ENCODE assay signal across 12 cellular contexts in genomic region chr12:26704684-26705475, GRCh38.
DNase-seq lines count a peak whose midpoint lies in the region; ATAC-seq, FAIRE-seq and TF ChIP-seq lines count a peak whose summit lies in the region.
"Had no signal": no experiment of that assay in that cellular context is flagged by ENCODE, and none has a peak within 500 bp of the region (broad histone marks: within the 10 kb centered on the region; RNA-seq: fewer than 3 reads in every experiment).

No MANE protein-coding gene starts in this region.

- no peak overlapping the region for H2AFZ ChIP-seq in IMR-90 (replicated peaks; ENCODE audit: low read length, poor library complexity)

- TF ChIP-seq EP300 in A549 (IDR thresholded peaks at IDR 0.05): no peak

- intact Hi-C loops in IMR-90 (cut with micrococcal nuclease): loop anchor here (5.0 kb wide), 3 partner anchors 48 to 608 kb away; no protein-coding TSS in a partner anchor
- intact Hi-C loops in right lobe of liver (cut with DNase I): no loop called here
- intact Hi-C loops in activated CD4-positive, alpha-beta T cell treated with anti-CD3 and anti-CD28 coated beads for 36 hours (cut with DNase I, micrococcal nuclease): loop anchor here in 1 of 2 experiments (5.0 kb wide), 1 partner anchor 273 kb away; no protein-coding TSS in a partner anchor
- intact Hi-C loops in gastrocnemius medialis (cut with DNase I; ENCODE audit: low total_unique reads): loop anchor here (5.0 kb wide), 1 partner anchor 608 kb away; no protein-coding TSS in a partner anchor

- no peak overlapping the region for H4K5ac ChIP-seq in IMR-90 (ENCODE audit: low read depth, low read length)

- H4K8ac ChIP-seq in IMR-90 (ENCODE audit: low read depth in 2 of 2, low read length in 2 of 2): no peak overlapping the region

- CTCF ChIA-PET in A549 (lab: Yijun Ruan, JAX): no interaction called here
- CTCF ChIA-PET in IMR-90 (lab: Yijun Ruan, JAX): no interaction called here
- CTCF ChIA-PET in activated CD4-positive, alpha-beta T cell treated with anti-CD3 and anti-CD28 coated beads for 36 hours (lab: Charles Lee): no interaction called here

- peaks cover 2% of the 10 kb centered on the region for H3K9me3 Mint-ChIP-seq in activated CD4-positive, alpha-beta T cell treated with anti-CD3 and anti-CD28 coated beads for 36 hours (ENCODE audit: low read depth)
- H3K9me3 Mint-ChIP-seq: activated naive CD8-positive, alpha-beta T cell treated with anti-CD3 and anti-CD28 coated beads, Interleukin-2, amount 50 U/mL, for 24 hours had no signal

- H2AK9ac ChIP-seq in IMR-90 (replicated peaks; ENCODE audit: low read depth, low read length, poor library complexity): no peak overlapping the region

- no peaks in the 10 kb centered on the region; the same call in none of the 2 replicates for H3K9me1 ChIP-seq in IMR-90 (ENCODE audit: insufficient read depth, low read length)

- H3K4ac ChIP-seq in IMR-90 (ENCODE audit: low read depth, low read length): no peak overlapping the region

- POLR2A ChIA-PET in A549 (lab: Yijun Ruan, JAX): no interaction called here
- POLR2A ChIA-PET in IMR-90 (lab: Charles Lee; ENCODE audit: unreplicated experiment): no interaction called here
- POLR2A ChIA-PET in activated CD4-positive, alpha-beta T cell treated with anti-CD3 and anti-CD28 coated beads for 36 hours (lab: Charles Lee): no interaction called here

- no TSS peak for BruUV-seq in IMR-90 (replicated peaks; lab: Mats Ljungman, UMichigan)

- H2BK15ac ChIP-seq in IMR-90 (ENCODE audit: low read depth, low read length): no peak overlapping the region

- TF ChIP-seq RAD21 in A549 (conservative IDR thresholded peaks at IDR 0.05 in 1 of 2, IDR thresholded peaks at IDR 0.05 in 1 of 2): no peak
- TF ChIP-seq RAD21 in IMR-90 (IDR thresholded peaks at IDR 0.05; ENCODE audit: low read length): no peak

- peak overlapping the region; percentile 60 for H3K4me2 ChIP-seq in A549
- H3K4me2 ChIP-seq in IMR-90 (ENCODE audit: low read depth, low read length): no peak overlapping the region

- dilution Hi-C loops in IMR-90 (cut with HindIII; ENCODE audit: low sequenced_read_pairs, unreplicated experiment): no loop called here

- no peak overlapping the region for H3K4me3 ChIP-seq in A549
- no peak overlapping the region for H3K4me3 ChIP-seq in IMR-90 (ENCODE audit: insufficient read depth, low read depth, low read length)
- no peak overlapping the region for H3K4me3 ChIP-seq in right lobe of liver
- no peak overlapping the region for H3K4me3 ChIP-seq in gastrocnemius medialis
- H3K4me3 ChIP-seq: BLaER1 treated with 17β-estradiol and CSF1 and Interleukin-3, amounts not matched to agents 10 nM and 100 nM; ovary had no signal

- no peak overlapping the region for H3K23ac ChIP-seq in IMR-90 (ENCODE audit: low read depth, low read length)

- no peak overlapping the region for H2BK20ac ChIP-seq in IMR-90 (ENCODE audit: low read depth, low read length)

- H3K27me3 ChIP-seq in IMR-90 (ENCODE audit: control insufficient read depth, insufficient read depth, low read length) (no peaks in the 10 kb centered on the region), right lobe of liver (no peaks in the 10 kb centered on the region), gastrocnemius medialis (no peaks in the 10 kb centered on the region)
- H3K27me3 ChIP-seq: BLaER1 treated with 17β-estradiol and CSF1 and Interleukin-3, amounts not matched to agents 10 nM and 100 nM; ovary had no signal

- H3K14ac ChIP-seq in IMR-90 (replicated peaks; ENCODE audit: low read depth, low read length): no peak overlapping the region; the same call in 1 of the 2 replicates

- H2BK120ac ChIP-seq in IMR-90 (ENCODE audit: low read depth, low read length): 0 out of 2 replicates have a peak overlapping the region, but pooled peaks have one; percentile 30

- no peak overlapping the region for H3K18ac ChIP-seq in IMR-90 (ENCODE audit: low read depth, low read length)

- no peak overlapping the region for H3K56ac ChIP-seq in IMR-90 (ENCODE audit: extremely low read depth, insufficient read depth, low read length)

- no peaks in the 10 kb centered on the region; a peak in 1 of 4 replicates for H3K79me1 ChIP-seq in IMR-90 (ENCODE audit: low read depth in 1 of 2, low read length in 2 of 2)

- H3K27ac ChIP-seq in A549 (peak overlapping the region in 1 of 2 experiments; percentile 27; a peak in 2 of 6 replicates), IMR-90 (ENCODE audit: insufficient read depth, low read length) (no peak overlapping the region), right lobe of liver (peak overlapping the region in 2 of 3 donors; percentile 9 to 14), gastrocnemius medialis (no peak overlapping the region)
- H3K27ac ChIP-seq: ovary had no signal

- H3K36me3 ChIP-seq in IMR-90 (ENCODE audit: control insufficient read depth, insufficient read depth, low read length) (no peaks in the 10 kb centered on the region), right lobe of liver (peaks cover 0 to 11% (median 0%) of the 10 kb centered on the region in 4 donors), gastrocnemius medialis (no peaks in the 10 kb centered on the region)
- H3K36me3 ChIP-seq: ovary had no signal

- TF ChIP-seq POLR2A in A549 (IDR thresholded peaks at IDR 0.05; ENCODE audit: low read length): no peak
- TF ChIP-seq POLR2A in IMR-90 (IDR thresholded peaks at IDR 0.05; ENCODE audit: low read depth, low read length): no peak
- TF ChIP-seq POLR2A in right lobe of liver (IDR thresholded peaks at IDR 0.05): no peak
- TF ChIP-seq POLR2A in gastrocnemius medialis (IDR thresholded peaks at IDR 0.05): no peak

- H3K9ac ChIP-seq in IMR-90 (ENCODE audit: low read depth, low read length): no peak overlapping the region

- peaks cover 12% of the 10 kb centered on the region for H3K36me3 Mint-ChIP-seq in activated CD4-positive, alpha-beta T cell treated with anti-CD3 and anti-CD28 coated beads for 36 hours (ENCODE audit: low read depth)

- peak in 1 of 2 experiments; percentile 14 for DNase-seq in A549 (ENCODE audit: low read depth in 1 of 2, low spot score in 1 of 2)
- DNase-seq in IMR-90: peak; percentile 47
- peak; percentile 62 for DNase-seq in astrocyte of the hippocampus (ENCODE audit: low read depth, low spot score)
- no peak for DNase-seq in right lobe of liver
- DNase-seq in activated CD4-positive, alpha-beta T cell treated with anti-CD3 and anti-CD28 coated beads for 36 hours: no peak
- no peak for DNase-seq in DMS153 treated with DMSO at 0.1 percent for 48 hours (lab: John Stamatoyannopoulos, UW; ENCODE audit: unreplicated experiment)
- no peak for DNase-seq in NCI-H2081 (lab: John Stamatoyannopoulos, UW)
- no peak for DNase-seq in gastrocnemius medialis
- DNase-seq: activated naive CD8-positive, alpha-beta T cell treated with anti-CD3 and anti-CD28 coated beads, Interleukin-2, amount 50 U/mL, for 24 hours; NCI-H524; ovary had no signal

- in situ Hi-C loops in IMR-90 (cut with MboI; ENCODE audit: low sequenced_read_pairs) (no loop called here), gastrocnemius medialis (cut with MboI; ENCODE audit: low sequenced_read_pairs in 4 of 4) (no loop called here)

- no peak overlapping the region for H4K91ac ChIP-seq in IMR-90 (ENCODE audit: insufficient read depth, low read depth, low read length)

- H3K4me1 ChIP-seq in A549 (peaks cover 20% of the 10 kb centered on the region), IMR-90 (ENCODE audit: control insufficient read depth, insufficient read depth, low read length) (peaks cover 4% of the 10 kb centered on the region; the same call in 1 of the 2 replicates), right lobe of liver (peaks cover 0 to 22% (median 4%) of the 10 kb centered on the region in 4 donors), gastrocnemius medialis (no peaks in the 10 kb centered on the region)

- peak in 1 of 2 experiments; percentile 44; a peak in 2 of 6 replicates for ATAC-seq in A549
- peak; percentile 68 for ATAC-seq in IMR-90 (ENCODE audit: low read depth)
- ATAC-seq in right lobe of liver: peak; percentile 69 to 75 (median 72)
- no peak for ATAC-seq in activated CD4-positive, alpha-beta T cell treated with anti-CD3 and anti-CD28 coated beads for 36 hours
- ATAC-seq in gastrocnemius medialis: no peak
- ATAC-seq: activated naive CD8-positive, alpha-beta T cell treated with anti-CD3 and anti-CD28 coated beads, Interleukin-2, amount 50 U/mL, for 24 hours had no signal

- no peaks in the 10 kb centered on the region for H3K27me3 Mint-ChIP-seq in activated CD4-positive, alpha-beta T cell treated with anti-CD3 and anti-CD28 coated beads for 36 hours
- H3K27me3 Mint-ChIP-seq: activated naive CD8-positive, alpha-beta T cell treated with anti-CD3 and anti-CD28 coated beads, Interleukin-2, amount 50 U/mL, for 24 hours had no signal

- no peak overlapping the region for H3K4me3 Mint-ChIP-seq in activated CD4-positive, alpha-beta T cell treated with anti-CD3 and anti-CD28 coated beads for 36 hours
- H3K4me3 Mint-ChIP-seq: activated naive CD8-positive, alpha-beta T cell treated with anti-CD3 and anti-CD28 coated beads, Interleukin-2, amount 50 U/mL, for 24 hours had no signal

- H2AK5ac ChIP-seq in IMR-90 (ENCODE audit: low read depth, low read length): no peak overlapping the region

- no peak overlapping the region for H3K27ac Mint-ChIP-seq in activated CD4-positive, alpha-beta T cell treated with anti-CD3 and anti-CD28 coated beads for 36 hours
- H3K27ac Mint-ChIP-seq: activated naive CD8-positive, alpha-beta T cell treated with anti-CD3 and anti-CD28 coated beads, Interleukin-2, amount 50 U/mL, for 24 hours had no signal

- 20% methylated on average over 2 of the region's 2 CpGs for WGBS in A549 (ENCODE audit: missing lambda C conversion rate)
- no CpG with 5 or more reads among the region's 2 CpGs for WGBS in IMR-90 (ENCODE audit: extremely low coverage in 2 of 2, insufficient read length in 1 of 2), 2 experiments
- WGBS in right lobe of liver (ENCODE audit: insufficient coverage, low coverage, low lambda C conversion rate, missing lambda C conversion rate): 11% methylated on average over 2 of the region's 2 CpGs

- TF ChIP-seq CTCF in A549 (IDR thresholded peaks at IDR 0.05): no peak
- TF ChIP-seq CTCF in IMR-90 (conservative IDR thresholded peaks at IDR 0.05; ENCODE audit: low read depth, low read length): no peak
- no peak for TF ChIP-seq CTCF in right lobe of liver (IDR thresholded peaks at IDR 0.05)
- no peak for TF ChIP-seq CTCF in gastrocnemius medialis (IDR thresholded peaks at IDR 0.05 in 4 of 5, conservative IDR thresholded peaks at IDR 0.05 in 1 of 5)

- FAIRE-seq in A549 (lab: Jason Lieb, UNC): no peak

- no peaks in the 10 kb centered on the region for H4K20me1 ChIP-seq in IMR-90 (ENCODE audit: insufficient read depth, low read length)
- H4K20me1 ChIP-seq: BLaER1 treated with 17β-estradiol and CSF1 and Interleukin-3, amounts not matched to agents 10 nM and 100 nM had no signal

- no peaks in the 10 kb centered on the region for H3K4me1 Mint-ChIP-seq in activated CD4-positive, alpha-beta T cell treated with anti-CD3 and anti-CD28 coated beads for 36 hours

- no peak overlapping the region for H2BK5ac ChIP-seq in IMR-90 (ENCODE audit: low read depth, low read length, poor library complexity, severe bottlenecking)

- H3K9me3 ChIP-seq in A549: no peaks in the 10 kb centered on the region
- no peaks in the 10 kb centered on the region for H3K9me3 ChIP-seq in IMR-90 (ENCODE audit: control insufficient read depth, insufficient read depth, low read length)
- no peaks in the 10 kb centered on the region for H3K9me3 ChIP-seq in right lobe of liver
- H3K9me3 ChIP-seq in gastrocnemius medialis: no peaks in the 10 kb centered on the region
- H3K9me3 ChIP-seq: BLaER1 treated with 17β-estradiol and CSF1 and Interleukin-3, amounts not matched to agents 10 nM and 100 nM; ovary had no signal

Comparison
In these comparisons a context has a peak if more than half of its experiments do, and no peak if none do; other contexts are left out.
1. ATAC-seq: peak in IMR-90 (single experiment) and right lobe of liver (4 of 4); none in activated CD4-positive, alpha-beta T cell treated with anti-CD3 and anti-CD28 coated beads for 36 hours (single experiment) and gastrocnemius medialis (0 of 2).
2. DNase-seq: peak in IMR-90 (single experiment) and astrocyte of the hippocampus (single experiment); none in right lobe of liver (0 of 3), activated CD4-positive, alpha-beta T cell treated with anti-CD3 and anti-CD28 coated beads for 36 hours (single experiment), DMS153 treated with DMSO at 0.1 percent for 48 hours (single experiment), NCI-H2081 (0 of 2) and gastrocnemius medialis (0 of 2).
3. H3K27ac ChIP-seq: peak in right lobe of liver (2 of 3); none in IMR-90 (single experiment) and gastrocnemius medialis (0 of 4).
4. intact Hi-C loops: an anchor here in IMR-90 (5.0 kb wide) and gastrocnemius medialis (5.0 kb wide); none called in right lobe of liver.